Comparison of ENCODE assay signal across 17 cellular contexts in the genomic region with DNA sequence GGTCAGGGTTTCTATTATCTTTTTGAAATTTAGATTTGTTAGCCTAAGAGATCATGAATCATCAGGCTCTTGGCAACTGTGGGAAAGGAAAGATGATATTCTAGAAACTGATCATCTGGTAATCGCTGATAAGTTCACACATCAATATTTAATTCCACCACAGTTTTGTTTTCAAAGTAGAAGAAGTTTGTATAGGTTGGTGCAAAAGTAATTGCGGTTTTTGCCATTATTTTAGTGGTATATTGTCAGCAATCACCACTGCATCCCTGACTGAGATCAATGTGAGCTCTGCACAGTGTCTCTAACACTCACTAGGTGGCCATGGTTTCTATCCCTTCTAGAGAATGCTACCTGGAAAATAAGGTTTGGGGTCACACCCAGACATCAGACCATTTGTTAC.
"Had no signal": no experiment of that assay in that cellular context is flagged by ENCODE, and none has a peak within 500 bp of the region (broad histone marks: within the 10 kb centered on the region; RNA-seq: fewer than 3 reads in every experiment).

No MANE protein-coding gene starts in this region.

- ATAC-seq: esophagus mucosa; gastrocnemius medialis; left lobe of liver; naive thymus-derived CD4-positive, alpha-beta T cell; stimulated activated naive CD8-positive, alpha-beta T cell treated with anti-CD3 and anti-CD28 coated beads, Interleukin-15, Interleukin-2, amounts not matched to agents 100 U/mL and 50 U/mL, for 24 hours; upper lobe of right lung had no signal

- H3K27ac ChIP-seq: gastrocnemius medialis, neutrophil, sigmoid colon, skin epidermis, tibial nerve, upper lobe of right lung, vagina had no signal

- H3K9me3 ChIP-seq: gastrocnemius medialis, neutrophil, sigmoid colon, upper lobe of right lung, vagina had no signal

- DNase-seq: effector memory CD4-positive, alpha-beta T cell; gastrocnemius medialis; glutamatergic neuron; islet precursor cell; mammary epithelial cell; naive thymus-derived CD4-positive, alpha-beta T cell; posterior cingulate gyrus; sigmoid colon; stimulated activated CD4-positive, alpha-beta T cell treated with anti-CD3 and anti-CD28 coated beads, Interleukin-12 subunit alpha, Interleukin-12 subunit beta, amount 100 ng/mL, for 4 hours; stimulated activated naive CD8-positive, alpha-beta T cell treated with anti-CD3 and anti-CD28 coated beads, Interleukin-15, Interleukin-2, amounts not matched to agents 100 U/mL and 50 U/mL, for 24 hours; upper lobe of right lung had no signal

- H3K4me3 Mint-ChIP-seq: naive thymus-derived CD4-positive, alpha-beta T cell had no signal

- H3K27me3 ChIP-seq: gastrocnemius medialis, sigmoid colon, tibial nerve, upper lobe of right lung, vagina had no signal

- H3K27ac Mint-ChIP-seq: naive thymus-derived CD4-positive, alpha-beta T cell had no signal

- H3K4me1 Mint-ChIP-seq: naive thymus-derived CD4-positive, alpha-beta T cell had no signal

- H3K4me1 ChIP-seq: gastrocnemius medialis, upper lobe of right lung had no signal

- H3K4me3 ChIP-seq: gastrocnemius medialis, sigmoid colon, skin epidermis, tibial nerve, upper lobe of right lung, vagina had no signal

- H3K36me3 ChIP-seq: gastrocnemius medialis, neutrophil, sigmoid colon, tibial nerve, upper lobe of right lung, vagina had no signal

- H3K36me3 Mint-ChIP-seq: naive thymus-derived CD4-positive, alpha-beta T cell had no signal
